9 cellular contexts compared by ENCODE assay signal in the genomic region with DNA sequence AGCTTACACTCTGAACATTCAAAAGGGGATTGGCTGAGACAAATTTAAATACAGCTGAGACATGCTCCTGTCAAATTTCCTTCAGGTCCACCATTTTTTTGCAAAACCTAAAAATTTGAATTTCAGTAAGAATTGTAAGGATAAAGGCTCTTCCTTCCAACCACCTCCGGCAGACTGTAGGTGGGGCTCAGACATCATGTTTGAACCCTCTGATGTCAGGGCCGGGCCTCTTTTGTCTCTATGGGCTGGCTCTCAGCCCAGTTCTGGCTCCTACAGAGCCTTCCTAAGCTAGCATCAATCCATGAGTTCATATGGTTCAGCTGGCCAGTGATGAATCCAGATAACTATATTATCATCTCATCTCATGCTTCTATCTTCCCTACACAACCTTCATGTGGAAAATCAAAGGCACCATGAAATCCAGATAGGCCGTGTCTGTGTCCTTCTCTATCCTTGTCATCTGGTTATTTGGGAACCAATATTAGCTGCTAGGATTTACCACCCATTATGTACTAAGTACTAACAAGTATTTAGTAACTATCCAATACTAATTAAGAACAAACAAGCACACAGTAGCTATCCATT. TPM values are rescaled to one million over a fixed set of nuclear protein-coding genes. Genes with fewer than 3 reads are reported as not detected.
DNase-seq lines count a peak whose midpoint lies in the region; ATAC-seq, FAIRE-seq and TF ChIP-seq lines count a peak whose summit lies in the region.
"Had no signal": no experiment of that assay in that cellular context is flagged by ENCODE, and none has a peak within 500 bp of the region (broad histone marks: within the 10 kb centered on the region; RNA-seq: fewer than 3 reads in every experiment).

No MANE protein-coding gene starts in this region.

- no peak for FAIRE-seq in GM12892 (lab: Jason Lieb, UNC)

- H3K27ac ChIP-seq in OCI-LY1 (ENCODE audit: low read depth, low read length, poor library complexity, severe bottlenecking) (no peak overlapping the region), subcutaneous abdominal adipose tissue (ENCODE audit: low read depth, low read length) (peak overlapping the region; percentile 90)
- H3K27ac ChIP-seq in effector memory CD4-positive, alpha-beta T cell (ENCODE audit: insufficient read depth, low read length, poor library complexity, severe bottlenecking) = no peak overlapping the region
- H3K27ac ChIP-seq: vagina had no signal

- no peaks in the 10 kb centered on the region for H3K79me2 ChIP-seq in OCI-LY1 (ENCODE audit: insufficient read depth, low read length)

- no peak overlapping the region for H3K4me2 ChIP-seq in OCI-LY1 (ENCODE audit: low read length)

- H3F3A ChIP-seq in OCI-LY1 (ENCODE audit: insufficient read depth, low read length) = no peaks in the 10 kb centered on the region

- TF ChIP-seq POLR2A in GM12892 (IDR thresholded peaks at IDR 0.05; ENCODE audit: low read depth, low read length) = no peak

- no peaks in the 10 kb centered on the region for H4K20me1 ChIP-seq in OCI-LY1 (ENCODE audit: insufficient read depth, low read length)

- H3K9me3 ChIP-seq in OCI-LY1 (ENCODE audit: low read length) (no peaks in the 10 kb centered on the region), subcutaneous abdominal adipose tissue (ENCODE audit: control insufficient read depth in 5 of 5, low read length in 5 of 5) (no peaks in the 10 kb centered on the region)
- no peaks in the 10 kb centered on the region for H3K9me3 ChIP-seq in effector memory CD4-positive, alpha-beta T cell (ENCODE audit: control insufficient read depth, low read length)
- H3K9me3 ChIP-seq: vagina had no signal

- no peaks in the 10 kb centered on the region for H3K9me2 ChIP-seq in OCI-LY1 (ENCODE audit: low read depth, low read length)

- H3K36me3 ChIP-seq in OCI-LY1 (ENCODE audit: insufficient read depth, low read length) (peaks cover 10% of the 10 kb centered on the region; the same call in 1 of the 2 replicates), subcutaneous abdominal adipose tissue (ENCODE audit: control insufficient read depth in 5 of 5, insufficient read depth in 5 of 5, low read length in 5 of 5) (peaks cover 61 to 92% (median 76%) of the 10 kb centered on the region in 5 donors)
- peaks cover 15% of the 10 kb centered on the region for H3K36me3 ChIP-seq in effector memory CD4-positive, alpha-beta T cell (ENCODE audit: control insufficient read depth, insufficient read depth, low read length)

- H3K4me1 ChIP-seq in OCI-LY1 (ENCODE audit: insufficient read depth, low read length, severe bottlenecking) (no peaks in the 10 kb centered on the region), subcutaneous abdominal adipose tissue (ENCODE audit: control insufficient read depth in 5 of 5, insufficient read depth in 5 of 5, low read length in 5 of 5) (peaks cover 0 to 41% (median 23%) of the 10 kb centered on the region in 5 donors)
- H3K4me1 ChIP-seq in effector memory CD4-positive, alpha-beta T cell (ENCODE audit: control insufficient read depth, insufficient read depth, low read length, poor library complexity, severe bottlenecking) = no peaks in the 10 kb centered on the region

- H2AFZ ChIP-seq in OCI-LY1 (ENCODE audit: low read length) = no peak overlapping the region

- TF ChIP-seq CTCF in OCI-LY1 (IDR thresholded peaks at IDR 0.05; ENCODE audit: low read length) (peak; percentile 28), fibroblast of the aortic adventitia (IDR thresholded peaks at IDR 0.05; ENCODE audit: insufficient read depth, low read length) (peak; percentile 53)

- H3K4me3 ChIP-seq in OCI-LY1 (ENCODE audit: low read depth, low read length, poor library complexity, severe bottlenecking) (no peak overlapping the region), fibroblast of the aortic adventitia (ENCODE audit: low read depth, low read length) (no peak overlapping the region), subcutaneous abdominal adipose tissue (ENCODE audit: low read depth in 1 of 5, low read length in 5 of 5) (peak overlapping the region in 1 of 5 donors; percentile 56)
- H3K4me3 ChIP-seq in effector memory CD4-positive, alpha-beta T cell (ENCODE audit: insufficient read depth, low read depth, low read length, poor library complexity, severe bottlenecking) = no peak overlapping the region
- H3K4me3 ChIP-seq: vagina had no signal

- no peak for ATAC-seq in GM18498 (IDR thresholded peaks at IDR 0.05; ENCODE audit: unreplicated experiment)

- no peak overlapping the region for H3K9ac ChIP-seq in OCI-LY1 (ENCODE audit: low read length)
- peak overlapping the region in 1 of 5 donors; percentile 34 for H3K9ac ChIP-seq in subcutaneous abdominal adipose tissue (ENCODE audit: low read length in 5 of 5)

- no peaks in the 10 kb centered on the region for H3K27me3 ChIP-seq in OCI-LY1 (ENCODE audit: insufficient read depth, low read length)
- no peaks in the 10 kb centered on the region for H3K27me3 ChIP-seq in subcutaneous abdominal adipose tissue (ENCODE audit: control insufficient read depth in 5 of 5, insufficient read depth in 4 of 5, low read length in 5 of 5)
- H3K27me3 ChIP-seq in effector memory CD4-positive, alpha-beta T cell (replicated peaks; ENCODE audit: control insufficient read depth, insufficient read depth, low read length, poor library complexity, severe bottlenecking) = no peaks in the 10 kb centered on the region
- H3K27me3 ChIP-seq: vagina had no signal

- DNase-seq in SHP77 (lab: John Stamatoyannopoulos, UW) (peak; percentile 50 to 56), SHP77 treated with DMSO at 0.1 percent for 48 hours (lab: John Stamatoyannopoulos, UW) (no peak), fibroblast of the aortic adventitia (ENCODE audit: low read depth) (peak; percentile 77), GM12892 (ENCODE audit: insufficient read length) (no peak)
- DNase-seq in effector memory CD4-positive, alpha-beta T cell = no peak

RNA-seq across cellular contexts. Expression of a gene that starts 44.2 kb away (rescaled TPM):
- total RNA-seq in fibroblast of the aortic adventitia (ENCODE audit: low replicate concordance) = 0.72 TPM in 1 of 2 replicates, not detected in the other
- 4.8 TPM for polyA plus RNA-seq in GM12892 (2012; ENCODE audit: missing spikeins)

Comparison
In these comparisons a context has a peak if more than half of its experiments do, and no peak if none do; other contexts are left out.
1. DNase-seq: peak in SHP77 (2 of 2) and fibroblast of the aortic adventitia (single experiment); none in SHP77 treated with DMSO at 0.1 percent for 48 hours (single experiment), effector memory CD4-positive, alpha-beta T cell (0 of 3) and GM12892 (single experiment).